31 cellular contexts compared by ENCODE assay signal in genomic region chr3:152858170-152858800, GRCh38. TPM values are rescaled to one million over a fixed set of nuclear protein-coding genes. Genes with fewer than 3 reads are reported as not detected.
DNase-seq lines count a peak whose midpoint lies in the region; ATAC-seq and TF ChIP-seq lines count a peak whose summit lies in the region.
"Had no signal": no experiment of that assay in that cellular context is flagged by ENCODE, and none has a peak within 500 bp of the region (broad histone marks: within the 10 kb centered on the region; RNA-seq: fewer than 3 reads in every experiment).

No MANE protein-coding gene starts in this region.

- H3K4me3 Mint-ChIP-seq in endothelial cell (ENCODE audit: unreplicated experiment), result no peak overlapping the region
- H3K4me3 Mint-ChIP-seq: activated CD8-positive, alpha-beta T cell treated with anti-CD3 and anti-CD28 coated beads, Interleukin-2, amount 10 ng/mL, durations not matched to agents 7 days and 5 days; activated naive CD8-positive, alpha-beta T cell treated with anti-CD3 and anti-CD28 coated beads for 36 hours; B cell; endodermal cell; IgD-negative memory B cell; T-cell had no signal

- H3K27ac Mint-ChIP-seq in endothelial cell (ENCODE audit: unreplicated experiment), result peak overlapping the region; percentile 38
- H3K27ac Mint-ChIP-seq: activated CD8-positive, alpha-beta T cell treated with anti-CD3 and anti-CD28 coated beads, Interleukin-2, amount 10 ng/mL, durations not matched to agents 7 days and 5 days; activated naive CD8-positive, alpha-beta T cell treated with anti-CD3 and anti-CD28 coated beads for 36 hours; B cell; endodermal cell; IgD-negative memory B cell; T-cell had no signal

- no peaks in the 10 kb centered on the region for H3K27me3 ChIP-seq in upper lobe of right lung
- H3K27me3 ChIP-seq: ascending aorta, cardiac muscle cell, uterus had no signal

- TF ChIP-seq CTCF in endothelial cell (IDR thresholded peaks at IDR 0.05; ENCODE audit: unreplicated experiment) (no peak), mucosa of descending colon (IDR thresholded peaks at IDR 0.05) (no peak), upper lobe of right lung (IDR thresholded peaks at IDR 0.05) (no peak)

- H3K9me3 Mint-ChIP-seq in endothelial cell (ENCODE audit: unreplicated experiment), result no peaks in the 10 kb centered on the region
- H3K9me3 Mint-ChIP-seq: activated naive CD8-positive, alpha-beta T cell treated with anti-CD3 and anti-CD28 coated beads for 36 hours; T-cell had no signal

- H3K4me1 ChIP-seq in mucosa of descending colon (ENCODE audit: low read depth), result no peaks in the 10 kb centered on the region
- H3K4me1 ChIP-seq in upper lobe of right lung, result no peaks in the 10 kb centered on the region
- H3K4me1 ChIP-seq: ascending aorta, uterus had no signal

- intact Hi-C loops in Right ventricle myocardium inferior (cut with DNase I), result no loop called here
- intact Hi-C loops in cardiac septum (cut with DNase I), result no loop called here
- intact Hi-C loops in mucosa of descending colon (cut with DNase I, micrococcal nuclease), result no loop called here
- intact Hi-C loops in upper lobe of right lung (cut with DNase I), result no loop called here

- no peaks in the 10 kb centered on the region for H3K9me3 ChIP-seq in mucosa of descending colon
- H3K9me3 ChIP-seq in upper lobe of right lung, result no peaks in the 10 kb centered on the region
- H3K9me3 ChIP-seq: ascending aorta, uterus had no signal

- no peak for DNase-seq in Right ventricle myocardium inferior (ENCODE audit: missing footprints)
- DNase-seq in cardiac septum (ENCODE audit: low spot score), result no peak
- DNase-seq in endothelial cell (ENCODE audit: low spot score), result no peak
- DNase-seq in mucosa of descending colon, result no peak
- DNase-seq in upper lobe of right lung, result no peak
- DNase-seq in activated CD4-positive, alpha-beta T cell treated with anti-CD3 and anti-CD28 coated beads, Interleukin-2, amount 50 U/mL, for 4 hours, result no peak
- DNase-seq in activated naive CD4-positive, alpha-beta T cell (lab: John Stamatoyannopoulos, UW), result no peak
- no peak for DNase-seq in AG08396 (ENCODE audit: low spot score)
- DNase-seq: activated CD4-positive, alpha-beta T cell treated with anti-CD3 and anti-CD28 coated beads for 1 hour; activated CD8-positive, alpha-beta T cell treated with anti-CD3 and anti-CD28 coated beads, Interleukin-2, amount 10 ng/mL, durations not matched to agents 7 days and 5 days; activated effector memory CD4-positive, alpha-beta T cell treated with Interleukin-2 at 50 U/mL for 16 hours; activated naive CD8-positive, alpha-beta T cell treated with anti-CD3 and anti-CD28 coated beads for 36 hours; cortex of kidney; DMS53; endodermal cell; GOT3; islet precursor cell; NCI-H1105 treated with DMSO at 0.1 percent for 48 hours; NCI-H1930; NCI-H526; SIG-M5; stimulated activated CD4-positive, alpha-beta T cell treated with anti-CD3 and anti-CD28 coated beads, Interleukin-15, amount 100 ng/mL, for 24 hours; stimulated activated naive CD4-positive, alpha-beta T cell; T-cell; uterus had no signal

- ATAC-seq in Right ventricle myocardium inferior, result peak; percentile 80
- ATAC-seq in mucosa of descending colon, result peak; percentile 25
- peak; percentile 86 for ATAC-seq in upper lobe of right lung
- ATAC-seq: activated CD8-positive, alpha-beta T cell treated with anti-CD3 and anti-CD28 coated beads, Interleukin-2, amount 10 ng/mL, durations not matched to agents 7 days and 5 days; Panc1; T-cell had no signal

- no peaks in the 10 kb centered on the region for H3K27me3 Mint-ChIP-seq in endothelial cell (ENCODE audit: unreplicated experiment)
- H3K27me3 Mint-ChIP-seq: activated naive CD8-positive, alpha-beta T cell treated with anti-CD3 and anti-CD28 coated beads for 36 hours; IgD-negative memory B cell had no signal

- H3K27ac ChIP-seq in upper lobe of right lung, result peak overlapping the region; percentile 44
- H3K27ac ChIP-seq: ascending aorta, cardiac muscle cell, uterus had no signal

- H3K4me3 ChIP-seq in mucosa of descending colon (no peak overlapping the region), upper lobe of right lung (no peak overlapping the region)
- H3K4me3 ChIP-seq: ascending aorta, cardiac muscle cell, lung, uterus had no signal

- H3K36me3 Mint-ChIP-seq in endothelial cell (ENCODE audit: low read depth, unreplicated experiment), result no peaks in the 10 kb centered on the region
- H3K36me3 Mint-ChIP-seq: activated naive CD8-positive, alpha-beta T cell treated with anti-CD3 and anti-CD28 coated beads for 36 hours; IgD-negative memory B cell; T-cell had no signal

- no peaks in the 10 kb centered on the region for H3K36me3 ChIP-seq in mucosa of descending colon (ENCODE audit: low read depth)
- no peaks in the 10 kb centered on the region for H3K36me3 ChIP-seq in upper lobe of right lung
- H3K36me3 ChIP-seq: ascending aorta, cardiac muscle cell, uterus had no signal

- peaks cover 21% of the 10 kb centered on the region for H3K4me1 Mint-ChIP-seq in endothelial cell (ENCODE audit: unreplicated experiment)
- H3K4me1 Mint-ChIP-seq: activated naive CD8-positive, alpha-beta T cell treated with anti-CD3 and anti-CD28 coated beads for 36 hours; B cell; endodermal cell; IgD-negative memory B cell; T-cell had no signal

RNA-seq across cellular contexts. Expression of gene P2RY1, which starts 23.4 kb away (rescaled TPM):
- total RNA-seq in Right ventricle myocardium inferior (10.1 TPM), cardiac septum (4.8 TPM), endothelial cell (ENCODE audit: unreplicated experiment) (106 TPM), mucosa of descending colon (10 to 100 TPM; 18.8 to 40.1 (median 37.8) TPM), upper lobe of right lung (22.5 TPM)

Comparison
In these comparisons a context has a peak if more than half of its experiments do, and no peak if none do; other contexts are left out.
1. ATAC-seq: peak in every context shown above with its lines; median percentile 86 in upper lobe of right lung; 80 in Right ventricle myocardium inferior; 25 in mucosa of descending colon.